Comparison of ENCODE assay signal across 8 cellular contexts in the genomic region with DNA sequence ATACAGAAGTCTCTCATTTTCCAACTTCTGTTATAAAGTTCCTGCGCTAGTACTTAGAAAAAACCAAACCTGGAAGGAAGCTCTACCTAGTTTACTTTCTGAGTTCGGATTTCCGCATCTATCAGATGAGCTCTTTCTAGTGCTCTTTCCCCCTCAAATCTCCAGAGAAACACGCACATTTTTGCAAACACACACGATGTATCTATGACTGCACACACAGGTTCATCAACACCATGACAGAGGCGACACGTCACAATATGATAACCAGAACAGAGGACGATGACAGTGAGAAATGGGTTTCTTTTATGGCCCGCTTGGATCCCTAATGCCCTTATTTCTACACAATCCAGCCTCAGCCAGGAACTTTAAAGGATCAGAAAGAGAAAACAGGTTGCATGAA. TPM values are rescaled to one million over a fixed set of nuclear protein-coding genes. Genes with fewer than 3 reads are reported as not detected.
DNase-seq lines count a peak whose midpoint lies in the region; ATAC-seq and TF ChIP-seq lines count a peak whose summit lies in the region.

No MANE protein-coding gene starts in this region.

- peak overlapping the region; percentile 82 for H2AFZ ChIP-seq in ACC112 (ENCODE audit: low read length, unreplicated experiment)
- peak overlapping the region; percentile 65 for H2AFZ ChIP-seq in neuron (ENCODE audit: low read depth, low read length)

- H3K9ac ChIP-seq in endodermal cell (ENCODE audit: extremely low read depth, low read length, poor library complexity, severe bottlenecking): no peak overlapping the region

- H3K79me2 ChIP-seq in ACC112 (ENCODE audit: control insufficient read depth, insufficient read depth, low read length, unreplicated experiment): no peaks in the 10 kb centered on the region

- H3K27ac ChIP-seq in ACC112 (ENCODE audit: low read depth, low read length) (no peak overlapping the region), VCaP (peak overlapping the region; percentile 82), endodermal cell (ENCODE audit: low read depth, low read length) (no peak overlapping the region)

- no peaks in the 10 kb centered on the region for H3K27me3 ChIP-seq in ACC112 (ENCODE audit: insufficient read depth, low read length)
- peaks cover 21% of the 10 kb centered on the region for H3K27me3 ChIP-seq in endodermal cell (ENCODE audit: control insufficient read depth, insufficient read depth, low read length, poor library complexity, severe bottlenecking)
- peaks cover 11% of the 10 kb centered on the region for H3K27me3 ChIP-seq in neuron (ENCODE audit: insufficient read depth, low read length)

- no peak overlapping the region for H3K27ac Mint-ChIP-seq in endodermal cell

- peaks cover 28% of the 10 kb centered on the region for H3K27me3 Mint-ChIP-seq in endodermal cell (ENCODE audit: insufficient read depth)

- DNase-seq in KBM-7: peak; percentile 57
- DNase-seq in endodermal cell: no peak

- ATAC-seq in GM18517 (IDR thresholded peaks at IDR 0.05; ENCODE audit: unreplicated experiment) (peak; percentile 30), HG03565 (IDR thresholded peaks at IDR 0.05; ENCODE audit: unreplicated experiment) (no peak), GM18858 (IDR thresholded peaks at IDR 0.05; ENCODE audit: unreplicated experiment) (no peak)

- no peaks in the 10 kb centered on the region for H3K36me3 Mint-ChIP-seq in endodermal cell (ENCODE audit: low read depth)

- H3K4me3 ChIP-seq in ACC112 (ENCODE audit: low read depth, low read length): peak overlapping the region; percentile 86
- H3K4me3 ChIP-seq in endodermal cell (ENCODE audit: low read length): peak overlapping the region; percentile 77
- H3K4me3 ChIP-seq in neuron (ENCODE audit: low read length): peak overlapping the region; percentile 37

- H3K36me3 ChIP-seq in ACC112 (ENCODE audit: insufficient read depth, low read length) (no peaks in the 10 kb centered on the region), endodermal cell (ENCODE audit: control insufficient read depth, insufficient read depth, low read length) (no peaks in the 10 kb centered on the region), neuron (ENCODE audit: insufficient read depth, low read length) (no peaks in the 10 kb centered on the region)

- H3K9me3 Mint-ChIP-seq in endodermal cell: peaks cover 6% of the 10 kb centered on the region

- H3K9me3 ChIP-seq in endodermal cell (ENCODE audit: control insufficient read depth, low read length) (no peaks in the 10 kb centered on the region), neuron (ENCODE audit: low read length) (no peaks in the 10 kb centered on the region)

- TF ChIP-seq CTCF in VCaP (conservative IDR thresholded peaks at IDR 0.05): no peak
- TF ChIP-seq CTCF in endodermal cell (conservative IDR thresholded peaks at IDR 0.05): no peak

- peak overlapping the region; percentile 58 for H3K4me3 Mint-ChIP-seq in endodermal cell

- WGBS in endodermal cell (ENCODE audit: insufficient coverage in 1 of 2, insufficient read length in 1 of 2), 2 experiments: 81 to 93% methylated on average over 7 to 9 of the region's 9 CpGs

- peaks cover 11% of the 10 kb centered on the region for H3K4me1 ChIP-seq in ACC112 (ENCODE audit: control insufficient read depth, insufficient read depth, low read length, unreplicated experiment)
- H3K4me1 ChIP-seq in endodermal cell (ENCODE audit: control insufficient read depth, insufficient read depth, low read length): no peaks in the 10 kb centered on the region
- no peaks in the 10 kb centered on the region for H3K4me1 ChIP-seq in neuron (ENCODE audit: insufficient read depth, low read length)

- in situ Hi-C loops in KBM-7 (cut with MboI; ENCODE audit: low pct_unique_long_range_greater_than_20kb, low sequenced_read_pairs): no loop called here

- peaks cover 11% of the 10 kb centered on the region for H3K4me1 Mint-ChIP-seq in endodermal cell

RNA-seq across cellular contexts. Expression of a gene that starts 0.6 kb away (rescaled TPM):
- not detected for total RNA-seq in endodermal cell
- polyA plus RNA-seq in endodermal cell (2013, experiment 1 of 2): 0.25 TPM
- polyA plus RNA-seq in endodermal cell (2013, experiment 2 of 2): 0.12 TPM

RNA-seq across cellular contexts. Expression of a gene that starts 29.1 kb away (rescaled TPM):
- total RNA-seq in endodermal cell: 10 to 100 TPM in 1 of 2 donors, 1 to 10 TPM in 1; 3.0 to 16.8 TPM
- polyA plus RNA-seq in endodermal cell (2013, experiment 1 of 2): 1.5 TPM
- 1.5 TPM for polyA plus RNA-seq in endodermal cell (2013, experiment 2 of 2)
